26 cellular contexts compared by ENCODE assay signal in genomic region chr9:125103770-125104169, GRCh38.
"Had no signal": no experiment of that assay in that cellular context is flagged by ENCODE, and none has a peak within 500 bp of the region (broad histone marks: within the 10 kb centered on the region; RNA-seq: fewer than 3 reads in every experiment).

No MANE protein-coding gene starts in this region.

- H3K4me3 ChIP-seq: coronary artery, esophagus muscularis mucosa, heart right ventricle, left lung, neural progenitor cell, right atrium auricular region, skin epidermis, spleen, thoracic aorta, tibial nerve, upper lobe of left lung had no signal

- H3K27me3 Mint-ChIP-seq: natural killer cell treated with Interleukin-12 subunit alpha and Interleukin-12 subunit beta and Interleukin-15 and Interleukin-18, amount 100 ng/mL, for 72 hours; progenitor cell of endocrine pancreas; stimulated activated naive B cell treated with anti-CD40 and anti-IgM and Interleukin-4, amounts not matched to agents 10 μg/mL and 1 μg/mL and 100 μg/mL, for 72 hours; stimulated activated naive CD8-positive, alpha-beta T cell treated with anti-CD3 and anti-CD28 coated beads, Interleukin-15, Interleukin-2, amounts not matched to agents 100 ng/mL and 50 ng/mL, for 24 hours had no signal

- H3K27ac Mint-ChIP-seq: natural killer cell treated with Interleukin-12 subunit alpha and Interleukin-12 subunit beta and Interleukin-15 and Interleukin-18, amount 100 ng/mL, for 72 hours; neural progenitor cell; progenitor cell of endocrine pancreas; stimulated activated naive B cell treated with anti-CD40 and anti-IgM and Interleukin-4, amounts not matched to agents 10 μg/mL and 1 μg/mL and 100 μg/mL, for 72 hours; stimulated activated naive CD8-positive, alpha-beta T cell treated with anti-CD3 and anti-CD28 coated beads, Interleukin-15, Interleukin-2, amounts not matched to agents 100 ng/mL and 50 ng/mL, for 24 hours had no signal

- H3K27ac ChIP-seq: coronary artery, esophagus muscularis mucosa, foreskin keratinocyte, heart right ventricle, left lung, neural progenitor cell, parathyroid adenoma, right atrium auricular region, skin epidermis, spleen, thoracic aorta, tibial nerve, upper lobe of left lung had no signal

- ATAC-seq: foreskin keratinocyte; heart right ventricle; left cardiac atrium; left lung; natural killer cell treated with Interleukin-12 subunit alpha and Interleukin-12 subunit beta and Interleukin-15 and Interleukin-18, amount 100 ng/mL, for 72 hours; sciatic nerve; stimulated activated naive B cell treated with anti-CD40 and anti-IgM and Interleukin-4, amounts not matched to agents 10 μg/mL and 1 μg/mL and 100 μg/mL, for 72 hours had no signal

- H3K9ac ChIP-seq: neural progenitor cell, parathyroid adenoma had no signal

- H3K9me3 ChIP-seq: esophagus muscularis mucosa, heart right ventricle, left lung, right atrium auricular region, spleen, thoracic aorta, tibial nerve, upper lobe of left lung had no signal

- H3K27me3 ChIP-seq: esophagus muscularis mucosa, foreskin keratinocyte, heart right ventricle, left lung, neural progenitor cell, right atrium auricular region, spleen, tibial nerve, upper lobe of left lung had no signal

- H3K4me3 Mint-ChIP-seq: natural killer cell treated with Interleukin-12 subunit alpha and Interleukin-12 subunit beta and Interleukin-15 and Interleukin-18, amount 100 ng/mL, for 72 hours; neural progenitor cell; stimulated activated naive B cell treated with anti-CD40 and anti-IgM and Interleukin-4, amounts not matched to agents 10 μg/mL and 1 μg/mL and 100 μg/mL, for 72 hours; stimulated activated naive CD8-positive, alpha-beta T cell treated with anti-CD3 and anti-CD28 coated beads, Interleukin-15, Interleukin-2, amounts not matched to agents 100 ng/mL and 50 ng/mL, for 24 hours had no signal

- H3K36me3 ChIP-seq: esophagus muscularis mucosa, heart right ventricle, left lung, neural progenitor cell, right atrium auricular region, spleen, thoracic aorta, tibial nerve, upper lobe of left lung had no signal

- H3K9me3 Mint-ChIP-seq: natural killer cell treated with Interleukin-12 subunit alpha and Interleukin-12 subunit beta and Interleukin-15 and Interleukin-18, amount 100 ng/mL, for 72 hours; stimulated activated naive B cell treated with anti-CD40 and anti-IgM and Interleukin-4, amounts not matched to agents 10 μg/mL and 1 μg/mL and 100 μg/mL, for 72 hours; stimulated activated naive CD8-positive, alpha-beta T cell treated with anti-CD3 and anti-CD28 coated beads, Interleukin-15, Interleukin-2, amounts not matched to agents 100 ng/mL and 50 ng/mL, for 24 hours had no signal

- H3K36me3 Mint-ChIP-seq: natural killer cell treated with Interleukin-12 subunit alpha and Interleukin-12 subunit beta and Interleukin-15 and Interleukin-18, amount 100 ng/mL, for 72 hours; neural progenitor cell had no signal

- H3K4me1 ChIP-seq: foreskin keratinocyte, neural progenitor cell, parathyroid adenoma, spleen had no signal

- DNase-seq: dermis blood vessel endothelial cell; effector memory CD4-positive, alpha-beta T cell; foreskin keratinocyte; glutamatergic neuron; heart right ventricle; hippocampal formation; left cardiac atrium; left lung; mesendoderm; midbrain; spleen; stimulated activated CD4-positive, alpha-beta T cell treated with anti-CD3 and anti-CD28 coated beads, Interleukin-4, amount 100 ng/mL, for 4 hours; stimulated activated naive B cell treated with anti-CD40 and anti-IgM and Interleukin-4, amounts not matched to agents 10 μg/mL and 1 μg/mL and 100 μg/mL, for 72 hours; upper lobe of left lung had no signal
